Comparison of ENCODE assay signal across 22 cellular contexts in genomic region chr1:102851616-102852015, GRCh38.
"Had no signal": no experiment of that assay in that cellular context is flagged by ENCODE, and none has a peak within 500 bp of the region (broad histone marks: within the 10 kb centered on the region; RNA-seq: fewer than 3 reads in every experiment).

No MANE protein-coding gene starts in this region.

- ATAC-seq: activated CD4-positive, alpha-beta T cell treated with anti-CD3 and anti-CD28 coated beads for 36 hours; activated T-cell treated with anti-CD3 and anti-CD28 coated beads, Interleukin-2, amount 50 U/mL, for 4 hours; foreskin keratinocyte; left lobe of liver; lower lobe of right lung; naive thymus-derived CD4-positive, alpha-beta T cell; sciatic nerve; stimulated activated naive B cell treated with anti-CD40 and anti-IgM and Interleukin-4, amounts not matched to agents 10 μg/mL and 1 μg/mL and 100 μg/mL, for 72 hours had no signal

- H3K4me3 ChIP-seq: lower lobe of right lung, testis, vagina had no signal

- H3K27me3 ChIP-seq: foreskin keratinocyte, testis, vagina had no signal

- DNase-seq: activated B cell treated with CpG ODN at 0.5 μM for 24 hours; activated CD4-positive, alpha-beta T cell treated with anti-CD3 and anti-CD28 coated beads for 36 hours; activated CD4-positive, alpha-beta T cell treated with anti-CD3 and anti-CD28 coated beads, Interleukin-2, amount 50 U/mL, for 48 hours; activated CD8-positive, alpha-beta memory T cell treated with anti-CD3 and anti-CD28 coated beads, Interleukin-2, amount 50 U/mL, for 48 hours; activated naive CD4-positive, alpha-beta T cell treated with anti-CD3 and anti-CD28 coated beads for 36 hours; activated T-cell treated with anti-CD3 and anti-CD28 coated beads, Interleukin-2, amount 50 U/mL, for 4 hours; anterior cingulate cortex; cortex of kidney; foreskin keratinocyte; lower lobe of right lung; mesendoderm; naive thymus-derived CD4-positive, alpha-beta T cell; occipital lobe; stimulated activated CD4-positive, alpha-beta T cell treated with anti-CD3 and anti-CD28 coated beads, Interleukin-2, amount 100 ng/mL, for 48 hours; stimulated activated CD8-positive, alpha-beta memory T cell treated with anti-CD3 and anti-CD28 coated beads, Interleukin-4, amount 100 ng/mL, for 48 hours; stimulated activated naive B cell treated with anti-CD40 and anti-IgM and Interleukin-4, amounts not matched to agents 10 μg/mL and 1 μg/mL and 100 μg/mL, for 72 hours; T1000; testis had no signal

- H3K4me1 ChIP-seq: foreskin keratinocyte, lower lobe of right lung, testis, vagina had no signal

- H3K27ac ChIP-seq: epithelial cell of prostate, foreskin keratinocyte, lower lobe of right lung, testis, vagina had no signal

- H3K36me3 ChIP-seq: lower lobe of right lung, vagina had no signal

- H3K9me3 ChIP-seq: testis, vagina had no signal
